In genomic region chr16:47018223-47018891, GRCh38 we compare ENCODE assay signal across 1 cellular context.
TF ChIP-seq lines count a peak whose summit lies in the region.

No MANE protein-coding gene starts in this region.

TF ChIP-seq in GM12878, 131 proteins besides CTCF, POLR2A, EP300 and RAD21 (continued from another document and continues in another):
- peak; percentile 94 for TF ChIP-seq CUX1 (IDR thresholded peaks at IDR 0.05; ENCODE audit: insufficient replicate concordance, low read depth, low read length)
- TF ChIP-seq BRCA1 (IDR thresholded peaks at IDR 0.05; ENCODE audit: low read depth, low read length) = no peak
- TF ChIP-seq E2F8 (IDR thresholded peaks at IDR 0.05; ENCODE audit: low read depth, partially characterized antibody) = no peak
- TF ChIP-seq BHLHE40 (IDR thresholded peaks at IDR 0.05; ENCODE audit: borderline replicate concordance in 1 of 2, low read depth in 2 of 2, low read length in 1 of 2) = peak; percentile 78 to 85; a peak in 3 of 4 replicates
- TF ChIP-seq STAT1 (conservative IDR thresholded peaks at IDR 0.05) = peak; percentile 54; the same call in 1 of the 2 replicates
- TF ChIP-seq DPF2 (IDR thresholded peaks at IDR 0.05) = peak; percentile 64
- TF ChIP-seq REST (IDR thresholded peaks at IDR 0.05; ENCODE audit: low read depth, low read length) = no peak
- peak; percentile 94 for TF ChIP-seq IRF4 (IDR thresholded peaks at IDR 0.05; ENCODE audit: low read depth, low read length)
- TF ChIP-seq RCOR1 (conservative IDR thresholded peaks at IDR 0.05; ENCODE audit: low read depth, low read length) = no peak
- peak; percentile 26; the same call in 1 of the 2 replicates for TF ChIP-seq SPI1 (IDR thresholded peaks at IDR 0.05; ENCODE audit: borderline replicate concordance, insufficient read depth, low read depth, low read length)
- TF ChIP-seq CBFB (IDR thresholded peaks at IDR 0.05; ENCODE audit: low read depth) = peak; percentile 42; the same call in 1 of the 2 replicates
- TF ChIP-seq NFYA (IDR thresholded peaks at IDR 0.05; ENCODE audit: borderline replicate concordance, low read depth, low read length) = no peak
- no peak for TF ChIP-seq POLR2AphosphoS5 (IDR thresholded peaks at IDR 0.05; ENCODE audit: low read length)
- no peak for TF ChIP-seq NR2C1 (IDR thresholded peaks at IDR 0.05)
- TF ChIP-seq JUNB (IDR thresholded peaks at IDR 0.05) = no peak
- no peak for TF ChIP-seq STAT3 (IDR thresholded peaks at IDR 0.05; ENCODE audit: low read depth, low read length)
- no peak for TF ChIP-seq LARP7 (IDR thresholded peaks at IDR 0.05)
- TF ChIP-seq PML (IDR thresholded peaks at IDR 0.05; ENCODE audit: low read length) = no peak
- TF ChIP-seq CHD1 (IDR thresholded peaks at IDR 0.05; ENCODE audit: low read depth, low read length) = no peak
- no peak for TF ChIP-seq ZNF592 (IDR thresholded peaks at IDR 0.05)
- TF ChIP-seq CREB1 (IDR thresholded peaks at IDR 0.05; ENCODE audit: low read depth) = peak; percentile 20; the same call in 1 of the 2 replicates
- TF ChIP-seq ESRRA (IDR thresholded peaks at IDR 0.05; ENCODE audit: low read length) = no peak
- peak; percentile 77 for TF ChIP-seq PAX5 (IDR thresholded peaks at IDR 0.05; ENCODE audit: borderline replicate concordance, low read depth, low read length)
- TF ChIP-seq SMC3 (IDR thresholded peaks at IDR 0.05; ENCODE audit: borderline replicate concordance, low read length) = peak; percentile 77; the same call in 1 of the 2 replicates
- TF ChIP-seq RAD51 (IDR thresholded peaks at IDR 0.05) = 0 out of 2 replicates have a peak, but pooled peaks have one; percentile 39
- no peak for TF ChIP-seq E2F4 (IDR thresholded peaks at IDR 0.05; ENCODE audit: low read depth, low read length)
- TF ChIP-seq CEBPB (IDR thresholded peaks at IDR 0.05; ENCODE audit: borderline replicate concordance in 1 of 2, low read depth in 2 of 2, low read length in 2 of 2) = no peak
- TF ChIP-seq BCL3 (IDR thresholded peaks at IDR 0.05; ENCODE audit: borderline replicate concordance, insufficient read depth, low read depth, low read length, poor library complexity, severe bottlenecking) = no peak
- TF ChIP-seq MEF2B (IDR thresholded peaks at IDR 0.05; ENCODE audit: partially characterized antibody, poor library complexity, severe bottlenecking) = no peak
- TF ChIP-seq YBX1 (IDR thresholded peaks at IDR 0.05) = no peak
- peak; percentile 49; the same call in 1 of the 2 replicates for TF ChIP-seq ZNF24 (IDR thresholded peaks at IDR 0.05)
- no peak for TF ChIP-seq HCFC1 (IDR thresholded peaks at IDR 0.05; ENCODE audit: low read length)
- TF ChIP-seq ELK1 (IDR thresholded peaks at IDR 0.05; ENCODE audit: low read depth, low read length) = no peak
- TF ChIP-seq FOS (IDR thresholded peaks at IDR 0.05; ENCODE audit: borderline replicate concordance, extremely low read depth, insufficient read length) = no peak
- TF ChIP-seq HDAC6 (IDR thresholded peaks at IDR 0.05; ENCODE audit: unreplicated experiment) = no peak
- TF ChIP-seq IRF3 (IDR thresholded peaks at IDR 0.05) = no peak
- TF ChIP-seq GABPA (IDR thresholded peaks at IDR 0.05; ENCODE audit: low read depth) = no peak
- peak; percentile 80; the same call in 1 of the 2 replicates for TF ChIP-seq MXI1 (IDR thresholded peaks at IDR 0.05; ENCODE audit: low read depth, low read length)
